Comparison of ENCODE assay signal across 28 cellular contexts in the genomic region with DNA sequence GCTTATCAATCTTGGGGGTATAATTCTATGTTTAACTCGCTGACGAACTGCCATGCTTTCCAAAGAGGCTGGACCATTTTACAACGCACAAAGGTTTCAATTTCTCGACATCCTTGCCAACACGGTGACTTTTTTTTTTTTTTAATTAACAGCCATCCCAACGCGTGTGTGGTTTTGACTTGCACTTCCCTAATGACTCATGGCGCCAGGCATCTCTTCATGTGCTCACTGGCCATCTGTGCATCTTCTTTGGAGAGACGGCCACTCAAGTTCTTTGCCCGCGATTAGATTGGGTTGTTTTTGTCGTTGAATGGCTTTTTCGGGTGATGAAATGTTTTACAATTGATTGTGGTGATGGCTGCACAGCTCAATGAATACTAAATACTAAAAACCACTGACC. TPM values are rescaled to one million over a fixed set of nuclear protein-coding genes. Genes with fewer than 3 reads are reported as not detected.
DNase-seq lines count a peak whose midpoint lies in the region; ATAC-seq, FAIRE-seq and TF ChIP-seq lines count a peak whose summit lies in the region.
"Had no signal": no experiment of that assay in that cellular context is flagged by ENCODE, and none has a peak within 500 bp of the region (broad histone marks: within the 10 kb centered on the region; RNA-seq: fewer than 3 reads in every experiment).

No MANE protein-coding gene starts in this region.

- RAD21 ChIA-PET in HCT116 (lab: Charles Lee; ENCODE audit: low non-redundant PET in 1 of 2, low total read pairs in 2 of 2, uncharacterized antibody in 2 of 2, unreplicated experiment in 2 of 2), result no interaction called here

- WGBS in K562 (ENCODE audit: insufficient coverage, low coverage, missing lambda C conversion rate), result 98% methylated on average over 13 of the region's 13 CpGs

- TF ChIP-seq CTCF in HCT116 (IDR thresholded peaks at IDR 0.05 in 2 of 3, conservative IDR thresholded peaks at IDR 0.05 in 1 of 3; ENCODE audit: borderline replicate concordance in 1 of 3, insufficient read depth in 1 of 3, low read depth in 2 of 3, low read length in 2 of 3), result no peak
- no peak for TF ChIP-seq CTCF in K562 (IDR thresholded peaks at IDR 0.05 in 2 of 3, conservative IDR thresholded peaks at IDR 0.05 in 1 of 3; ENCODE audit: insufficient read depth in 2 of 3, low read depth in 1 of 3, low read length in 3 of 3)
- no peak for TF ChIP-seq CTCF in tibial artery (IDR thresholded peaks at IDR 0.05)

- no peaks in the 10 kb centered on the region for H3K4me1 ChIP-seq in HCT116 (ENCODE audit: control insufficient read depth in 1 of 2, insufficient read depth in 2 of 2, low read length in 2 of 2)
- H3K4me1 ChIP-seq in K562 (replicated peaks in 1 of 2; ENCODE audit: control insufficient read depth in 2 of 2, insufficient read depth in 2 of 2, low read length in 2 of 2), result peaks cover 0 to 12% of the 10 kb centered on the region in 2 experiments; a peak in 1 of 5 replicates
- no peaks in the 10 kb centered on the region for H3K4me1 ChIP-seq in tibial artery
- H3K4me1 ChIP-seq: BE2C, body of pancreas, left lung, suprapubic skin, uterus had no signal

- TF ChIP-seq EP300 in K562 (IDR thresholded peaks at IDR 0.05; ENCODE audit: low read length), result no peak

- H3K4me3 ChIP-seq in HCT116 (replicated peaks in 1 of 2; ENCODE audit: low read depth in 1 of 2, low read length in 2 of 2) (no peak overlapping the region), K562 (no peak overlapping the region), tibial artery (no peak overlapping the region)
- H3K4me3 ChIP-seq: body of pancreas, left lung, PC-9, suprapubic skin, uterus had no signal

- intact Hi-C loops in activated CD4-positive, alpha-beta T cell treated with anti-CD3 and anti-CD28 coated beads for 36 hours (cut with DNase I, micrococcal nuclease), result no loop called here
- intact Hi-C loops in HCT116 (cut with micrococcal nuclease), result no loop called here
- intact Hi-C loops in K562 (cut with micrococcal nuclease), result no loop called here
- intact Hi-C loops in tibial artery (cut with DNase I; ENCODE audit: low total_unique reads), result no loop called here

- H3K4me3 Mint-ChIP-seq in activated CD4-positive, alpha-beta T cell treated with anti-CD3 and anti-CD28 coated beads for 36 hours, result no peak overlapping the region
- H3K4me3 Mint-ChIP-seq: activated B cell treated with CpG ODN at 0.5 μM for 24 hours; activated CD8-positive, alpha-beta T cell treated with anti-CD3 and anti-CD28 coated beads, Interleukin-2, amount 10 ng/mL, durations not matched to agents 7 days and 5 days; activated naive CD8-positive, alpha-beta T cell treated with anti-CD3 and anti-CD28 coated beads, Interleukin-2, amount 10 ng/mL, durations not matched to agents 7 days and 5 days; activated T-helper 1 cell treated with anti-CD3 and anti-CD28 coated beads, Interleukin-12 subunit alpha, Interleukin-12 subunit beta, Interleukin-2, Interleukin-4 antibody, amounts not matched to agents 30 ng/mL and 10 ng/mL and 1 ng/mL, durations not matched to agents 14 hours and 24 hours and 36 hours; IgD-negative memory B cell; nephron had no signal

- BruUV-seq in HCT116 (replicated peaks; lab: Mats Ljungman, UMichigan) (TSS peak; percentile 40), K562 (replicated peaks; lab: Mats Ljungman, UMichigan) (TSS peak; percentile 42)

- H2AFZ ChIP-seq in HCT116 (ENCODE audit: low read depth, low read length, poor library complexity, severe bottlenecking) (no peak overlapping the region), K562 (ENCODE audit: low read depth, low read length) (no peak overlapping the region)
- H2AFZ ChIP-seq: PC-9 had no signal

- TF ChIP-seq RAD21 in HCT116 (IDR thresholded peaks at IDR 0.05; ENCODE audit: low read depth) (no peak), K562 (CRISPR knock-in tag; conservative IDR thresholded peaks at IDR 0.05 in 1 of 2, IDR thresholded peaks at IDR 0.05 in 1 of 2) (no peak)

- H4K20me1 ChIP-seq in HCT116 (ENCODE audit: insufficient read depth) (no peaks in the 10 kb centered on the region), K562 (replicated peaks; ENCODE audit: control insufficient read depth, insufficient read depth, low read length) (no peaks in the 10 kb centered on the region)

- peaks cover 31 to 39% of the 10 kb centered on the region in 2 experiments; a peak in 3 of 4 replicates for H3K36me3 ChIP-seq in HCT116 (ENCODE audit: control insufficient read depth in 1 of 2, insufficient read depth in 2 of 2, low read length in 2 of 2)
- H3K36me3 ChIP-seq in K562 (ENCODE audit: control insufficient read depth, insufficient read depth, low read length), result peaks cover 91% of the 10 kb centered on the region; the same call in 2 of the 3 replicates
- peaks cover 43 to 91% (median 87%) of the 10 kb centered on the region in 3 donors for H3K36me3 ChIP-seq in tibial artery
- H3K36me3 ChIP-seq: uterus had no signal

- H3K27me3 Mint-ChIP-seq in activated CD4-positive, alpha-beta T cell treated with anti-CD3 and anti-CD28 coated beads for 36 hours, result no peaks in the 10 kb centered on the region
- H3K27me3 Mint-ChIP-seq: activated B cell treated with CpG ODN at 0.5 μM for 24 hours; activated naive CD8-positive, alpha-beta T cell treated with anti-CD3 and anti-CD28 coated beads, Interleukin-2, amount 10 ng/mL, durations not matched to agents 7 days and 5 days; IgD-negative memory B cell had no signal

- H3K4me1 Mint-ChIP-seq in activated CD4-positive, alpha-beta T cell treated with anti-CD3 and anti-CD28 coated beads for 36 hours, result peaks cover 18% of the 10 kb centered on the region
- H3K4me1 Mint-ChIP-seq: activated B cell treated with CpG ODN at 0.5 μM for 24 hours, nephron had no signal

- H3K79me2 ChIP-seq in HCT116 (ENCODE audit: insufficient read depth, low read length), result no peaks in the 10 kb centered on the region; the same call in 1 of the 2 replicates
- H3K79me2 ChIP-seq in K562 (ENCODE audit: control insufficient read depth, insufficient read depth, low read length), result no peaks in the 10 kb centered on the region

- no peak overlapping the region for H3K27ac ChIP-seq in HCT116 (ENCODE audit: low read depth, low read length)
- no peak overlapping the region for H3K27ac ChIP-seq in K562 (ENCODE audit: extremely low read depth, low read depth, low read length)
- H3K27ac ChIP-seq in tibial artery, result no peak overlapping the region
- H3K27ac ChIP-seq: body of pancreas, left lung, PC-9, suprapubic skin, uterus had no signal

- CTCF ChIA-PET in activated CD4-positive, alpha-beta T cell treated with anti-CD3 and anti-CD28 coated beads for 36 hours (lab: Charles Lee), result interaction anchor here (0.6 to 0.7 kb wide), 2 partner anchors 74 to 100 kb away, joined by 3 to 4 read pairs; no protein-coding TSS in a partner anchor
- CTCF ChIA-PET in HCT116 (lab: Charles Lee), result no interaction called here
- CTCF ChIA-PET in K562 (lab: Yijun Ruan, JAX; ENCODE audit: low intra/inter-chr PET ratio), result no interaction called here

- DNase-seq in activated CD4-positive, alpha-beta T cell treated with anti-CD3 and anti-CD28 coated beads for 36 hours, result peak; percentile 31
- no peak for DNase-seq in activated CD4-positive, alpha-beta T cell treated with anti-CD3 and anti-CD28 coated beads, Interleukin-2, amount 50 U/mL, for 1 hour
- no peak for DNase-seq in HCT116 (ENCODE audit: low read depth, low spot score)
- peak; percentile 95 to 96 for DNase-seq in NOMO-1 (lab: John Stamatoyannopoulos, UW; ENCODE audit: unreplicated experiment in 2 of 2)
- DNase-seq in K562 (ENCODE audit: extremely low read depth in 1 of 4, low spot score in 3 of 4), result no peak
- DNase-seq in effector CD4-positive, alpha-beta T cell, result no peak
- DNase-seq in NCI-H524 treated with DMSO at 0.1 percent for 48 hours (lab: John Stamatoyannopoulos, UW), result no peak
- DNase-seq in tibial artery, result no peak
- DNase-seq: activated B cell treated with CpG ODN at 0.5 μM for 24 hours; activated CD8-positive, alpha-beta T cell treated with anti-CD3 and anti-CD28 coated beads, Interleukin-2, amount 10 ng/mL, durations not matched to agents 7 days and 5 days; activated naive CD8-positive, alpha-beta T cell treated with anti-CD3 and anti-CD28 coated beads, Interleukin-2, amount 10 ng/mL, durations not matched to agents 7 days and 5 days; BE2C; body of pancreas; left lung; NCI-H1048; NCI-H748 treated with DMSO at 0.1 percent for 48 hours; PC-9; stimulated activated CD4-positive, alpha-beta T cell treated with anti-CD3 and anti-CD28 coated beads, Interleukin-15, amount 100 ng/mL, for 24 hours; uterus had no signal

- POLR2A ChIA-PET in activated CD4-positive, alpha-beta T cell treated with anti-CD3 and anti-CD28 coated beads for 36 hours (lab: Charles Lee), result interaction anchor here (0.6 to 0.7 kb wide), 3 partner anchors 11 to 32 kb away, joined by 3 to 7 read pairs (median 4); no protein-coding TSS in a partner anchor
- POLR2A ChIA-PET in HCT116 (lab: Charles Lee) (no interaction called here), K562 (lab: Yijun Ruan, JAX) (interaction anchor here (0.8 kb wide), 1 partner anchor 12 kb away, joined by 3 read pairs; a partner anchor contains a TSS)

- FAIRE-seq in K562 (lab: Jason Lieb, UNC), result no peak
- FAIRE-seq: A204.1, colon, endometrium, G401.6 had no signal

- H3K27me3 ChIP-seq in HCT116 (ENCODE audit: insufficient read depth, low read length) (no peaks in the 10 kb centered on the region), K562 (ENCODE audit: control insufficient read depth in 2 of 2, insufficient read depth in 2 of 2, low read length in 2 of 2) (no peaks in the 10 kb centered on the region), tibial artery (no peaks in the 10 kb centered on the region)
- H3K27me3 ChIP-seq: BE2C, body of pancreas, left lung, suprapubic skin, uterus had no signal

- H3K9ac ChIP-seq in HCT116 (ENCODE audit: low read length) (no peak overlapping the region), K562 (ENCODE audit: insufficient read depth in 1 of 2, low read depth in 2 of 2, low read length in 2 of 2) (no peak overlapping the region)

- TF ChIP-seq POLR2A in HCT116 (IDR thresholded peaks at IDR 0.05; ENCODE audit: borderline replicate concordance, extremely low read depth, insufficient read depth, insufficient read length), result no peak
- no peak for TF ChIP-seq POLR2A in K562 (conservative IDR thresholded peaks at IDR 0.05)

- H3K9me1 ChIP-seq in K562 (ENCODE audit: control insufficient read depth, insufficient read depth, low read length), result no peaks in the 10 kb centered on the region

- peaks cover 59% of the 10 kb centered on the region for H3K36me3 Mint-ChIP-seq in activated CD4-positive, alpha-beta T cell treated with anti-CD3 and anti-CD28 coated beads for 36 hours (ENCODE audit: low read depth)

- no peak overlapping the region for H3K27ac Mint-ChIP-seq in activated CD4-positive, alpha-beta T cell treated with anti-CD3 and anti-CD28 coated beads for 36 hours
- H3K27ac Mint-ChIP-seq: activated B cell treated with CpG ODN at 0.5 μM for 24 hours; activated CD8-positive, alpha-beta T cell treated with anti-CD3 and anti-CD28 coated beads, Interleukin-2, amount 10 ng/mL, durations not matched to agents 7 days and 5 days; activated naive CD8-positive, alpha-beta T cell treated with anti-CD3 and anti-CD28 coated beads, Interleukin-2, amount 10 ng/mL, durations not matched to agents 7 days and 5 days; activated T-helper 1 cell treated with anti-CD3 and anti-CD28 coated beads, Interleukin-12 subunit alpha, Interleukin-12 subunit beta, Interleukin-2, Interleukin-4 antibody, amounts not matched to agents 30 ng/mL and 10 ng/mL and 1 ng/mL, durations not matched to agents 14 hours and 24 hours and 36 hours; IgD-negative memory B cell; nephron had no signal

- no peaks in the 10 kb centered on the region for H3K9me2 ChIP-seq in HCT116 (ENCODE audit: insufficient read depth)

- no peaks in the 10 kb centered on the region for H3K9me3 Mint-ChIP-seq in activated CD4-positive, alpha-beta T cell treated with anti-CD3 and anti-CD28 coated beads for 36 hours (ENCODE audit: low read depth)
- H3K9me3 Mint-ChIP-seq: activated B cell treated with CpG ODN at 0.5 μM for 24 hours; activated naive CD8-positive, alpha-beta T cell treated with anti-CD3 and anti-CD28 coated beads, Interleukin-2, amount 10 ng/mL, durations not matched to agents 7 days and 5 days; activated T-helper 1 cell treated with anti-CD3 and anti-CD28 coated beads, Interleukin-12 subunit alpha, Interleukin-12 subunit beta, Interleukin-2, Interleukin-4 antibody, amounts not matched to agents 30 ng/mL and 10 ng/mL and 1 ng/mL, durations not matched to agents 14 hours and 24 hours and 36 hours; IgD-negative memory B cell; nephron had no signal

- H3K9me3 ChIP-seq in HCT116 (ENCODE audit: control insufficient read depth in 1 of 2, insufficient read depth in 1 of 2, low read depth in 1 of 2, low read length in 2 of 2) (no peaks in the 10 kb centered on the region), K562 (replicated peaks; ENCODE audit: control insufficient read depth, insufficient read depth, low read depth, low read length) (no peaks in the 10 kb centered on the region), tibial artery (no peaks in the 10 kb centered on the region)
- H3K9me3 ChIP-seq: BE2C, body of pancreas, left lung, suprapubic skin, uterus had no signal

- H3K4me2 ChIP-seq in HCT116 (ENCODE audit: low read length), result no peak overlapping the region
- H3K4me2 ChIP-seq in K562 (ENCODE audit: insufficient read depth, low read length), result no peak overlapping the region
- H3K4me2 ChIP-seq: PC-9 had no signal

- in situ Hi-C loops in K562 (cut with MboI), result no loop called here

- no peak for ATAC-seq in activated CD4-positive, alpha-beta T cell treated with anti-CD3 and anti-CD28 coated beads for 36 hours
- ATAC-seq in HCT116 (no peak), K562 (no peak)
- ATAC-seq: activated CD8-positive, alpha-beta T cell treated with anti-CD3 and anti-CD28 coated beads, Interleukin-2, amount 10 ng/mL, durations not matched to agents 7 days and 5 days; body of pancreas; left lung; sciatic nerve had no signal

RNA-seq across cellular contexts. Expression of a gene that starts 12.5 kb away (rescaled TPM):
- 1 to 10 TPM in 1 of 2 experiments, under 1 TPM in 1; 0.98 to 1.1 TPM for total RNA-seq in activated CD4-positive, alpha-beta T cell treated with anti-CD3 and anti-CD28 coated beads for 36 hours
- total RNA-seq in HCT116 (2021; ENCODE audit: unreplicated experiment), result 1.2 TPM
- 0.51 and 0.57 TPM in 2 replicates for polyA plus RNA-seq in HCT116 (2012)
- total RNA-seq in K562 (2011; cell fraction: chromatin; rRNA removed; ENCODE audit: low replicate concordance), result 37.4 and 149 TPM in 2 replicates
- 92.6 and 92.9 TPM in 2 replicates for total RNA-seq in K562 (2011; cell fraction: nucleolus; rRNA removed)
- 39.7 and 46.5 TPM in 2 replicates for total RNA-seq in K562 (2011; cell fraction: nucleoplasm; rRNA removed)
- 37.6 and 40.1 TPM in 2 replicates for total RNA-seq in K562 (2014; rRNA removed)
- total RNA-seq in K562 (2014; rRNA removed; fragmentation: Illumina TruSeq; extraction: Trizol), result 3.5 and 3.6 TPM in 2 replicates
- 14.6 and 15.8 TPM in 2 replicates for total RNA-seq in K562 (2015; rRNA removed; fragmentation: Illumina TruSeq; extraction: Trizol)
- 35.6 and 42.7 TPM in 2 replicates for total RNA-seq in K562 (2021)
- 9.7 and 27.8 TPM in 2 replicates for polyA plus RNA-seq in K562 (2011; rRNA removed)
- 10.5 and 13.4 TPM in 2 replicates for polyA plus RNA-seq in K562 (2011; cell fraction: cytosol; rRNA removed)
- 231 and 234 TPM in 2 replicates for polyA plus RNA-seq in K562 (2011; cell fraction: nucleus; rRNA removed)
- polyA plus RNA-seq in K562 (2012), result 21.9 and 61.0 TPM in 2 replicates
- 4.7 and 13.2 TPM in 2 replicates for polyA plus RNA-seq in K562 (2014; fragmentation: Illumina TruSeq; extraction: Trizol)
- 1 to 10 TPM; 1.7 to 2.0 TPM for polyA plus RNA-seq in K562 (2014; fragmentation: Nextera tagmentation; extraction: Ambion mirVana)
- polyA plus RNA-seq in K562 (2014; rRNA removed), result 40.4 and 53.0 TPM in 2 replicates
- polyA minus RNA-seq in K562 (2011; rRNA and poly(A)+ RNA removed), result 4.8 and 5.0 TPM in 2 replicates
- 7.2 and 12.8 TPM in 2 replicates for polyA minus RNA-seq in K562 (2011; cell fraction: cytosol; rRNA and poly(A)+ RNA removed)
- polyA minus RNA-seq in K562 (2011; cell fraction: nucleus; rRNA and poly(A)+ RNA removed), result 25.8 and 55.4 TPM in 2 replicates

RNA-seq across cellular contexts. Expression of a gene that starts 14.0 kb away (rescaled TPM):
- 10 to 100 TPM; 12.4 to 16.8 TPM for total RNA-seq in activated CD4-positive, alpha-beta T cell treated with anti-CD3 and anti-CD28 coated beads for 36 hours
- total RNA-seq in HCT116 (2021; ENCODE audit: unreplicated experiment), result 20.4 TPM
- 9.5 and 10.5 TPM in 2 replicates for polyA plus RNA-seq in HCT116 (2012)
- total RNA-seq in K562 (2011; cell fraction: chromatin; rRNA removed; ENCODE audit: low replicate concordance), result 42.9 and 79.4 TPM in 2 replicates
- 32.0 TPM in 2 replicates for total RNA-seq in K562 (2011; cell fraction: nucleolus; rRNA removed)
- 23.1 and 26.3 TPM in 2 replicates for total RNA-seq in K562 (2011; cell fraction: nucleoplasm; rRNA removed)
- 14.4 and 15.8 TPM in 2 replicates for total RNA-seq in K562 (2014; rRNA removed)
- total RNA-seq in K562 (2014; rRNA removed; fragmentation: Illumina TruSeq; extraction: Trizol), result 7.1 and 8.8 TPM in 2 replicates
- total RNA-seq in K562 (2015; rRNA removed; fragmentation: Illumina TruSeq; extraction: Trizol), result 9.3 and 11.1 TPM in 2 replicates
- total RNA-seq in K562 (2021), result 17.1 and 18.7 TPM in 2 replicates
- polyA plus RNA-seq in K562 (2011; rRNA removed), result 4.4 and 4.5 TPM in 2 replicates
- 3.2 and 7.4 TPM in 2 replicates for polyA plus RNA-seq in K562 (2011; cell fraction: cytosol; rRNA removed)
- 16.1 and 32.6 TPM in 2 replicates for polyA plus RNA-seq in K562 (2011; cell fraction: nucleus; rRNA removed)
- polyA plus RNA-seq in K562 (2012), result 9.7 and 10.5 TPM in 2 replicates
- polyA plus RNA-seq in K562 (2014; fragmentation: Illumina TruSeq; extraction: Trizol), result 8.8 and 9.0 TPM in 2 replicates
- under 1 TPM; 0.21 to 0.46 TPM for polyA plus RNA-seq in K562 (2014; fragmentation: Nextera tagmentation; extraction: Ambion mirVana)
- 18.7 and 21.8 TPM in 2 replicates for polyA plus RNA-seq in K562 (2014; rRNA removed)
- polyA minus RNA-seq in K562 (2011; rRNA and poly(A)+ RNA removed), result 6.7 and 10.2 TPM in 2 replicates
- polyA minus RNA-seq in K562 (2011; cell fraction: cytosol; rRNA and poly(A)+ RNA removed), result 6.1 and 7.4 TPM in 2 replicates
- polyA minus RNA-seq in K562 (2011; cell fraction: nucleus; rRNA and poly(A)+ RNA removed), result 8.3 and 11.7 TPM in 2 replicates

RNA-seq across cellular contexts. Expression of a gene that starts 22.5 kb away (rescaled TPM):
- total RNA-seq in activated CD4-positive, alpha-beta T cell treated with anti-CD3 and anti-CD28 coated beads for 36 hours, result 10 to 100 TPM; 11.7 to 12.8 TPM
- total RNA-seq in HCT116 (2021; ENCODE audit: unreplicated experiment) (21.9 TPM), K562 (2014; rRNA removed) (44.6 and 56.7 TPM in 2 replicates), K562 (2014; rRNA removed; fragmentation: Illumina TruSeq; extraction: Trizol) (2.2 and 3.4 TPM in 2 replicates), K562 (2015; rRNA removed; fragmentation: Illumina TruSeq; extraction: Trizol) (10.0 and 10.8 TPM in 2 replicates), K562 (2021) (25.6 and 25.8 TPM in 2 replicates)
- polyA plus RNA-seq in HCT116 (2012), result 15.6 and 15.7 TPM in 2 replicates
- total RNA-seq in K562 (2011; cell fraction: chromatin; rRNA removed; ENCODE audit: low replicate concordance), result 3.5 and 12.0 TPM in 2 replicates
- total RNA-seq in K562 (2011; cell fraction: nucleolus; rRNA removed), result 9.3 and 11.7 TPM in 2 replicates
- total RNA-seq in K562 (2011; cell fraction: nucleoplasm; rRNA removed), result 3.4 and 4.8 TPM in 2 replicates
- polyA plus RNA-seq in K562 (2011; rRNA removed) (3.1 and 3.2 TPM in 2 replicates), K562 (2014; fragmentation: Illumina TruSeq; extraction: Trizol) (2.2 and 4.2 TPM in 2 replicates), K562 (2014; fragmentation: Nextera tagmentation; extraction: Ambion mirVana) (under 1 TPM; 0.17 to 0.36 TPM), K562 (2014; rRNA removed) (22.1 and 29.8 TPM in 2 replicates)
- 7.6 and 27.3 TPM in 2 replicates for polyA plus RNA-seq in K562 (2011; cell fraction: cytosol; rRNA removed)
- 4.2 and 7.4 TPM in 2 replicates for polyA plus RNA-seq in K562 (2011; cell fraction: nucleus; rRNA removed)
- polyA plus RNA-seq in K562 (2012), result 8.5 and 15.9 TPM in 2 replicates
- polyA minus RNA-seq in K562 (2011; rRNA and poly(A)+ RNA removed), result 0.28 TPM in 1 of 2 replicates, not detected in the other
- polyA minus RNA-seq in K562 (2011; cell fraction: cytosol; rRNA and poly(A)+ RNA removed), result 2.6 and 3.4 TPM in 2 replicates
- 2.9 and 3.6 TPM in 2 replicates for polyA minus RNA-seq in K562 (2011; cell fraction: nucleus; rRNA and poly(A)+ RNA removed)

RNA-seq across cellular contexts. Expression of a gene that starts 24.4 kb away (rescaled TPM):
- total RNA-seq in activated CD4-positive, alpha-beta T cell treated with anti-CD3 and anti-CD28 coated beads for 36 hours, result 10 to 100 TPM; 57.2 to 67.7 TPM
- 119 TPM for total RNA-seq in HCT116 (2021; ENCODE audit: unreplicated experiment)
- polyA plus RNA-seq in HCT116 (2012), result 68.1 and 86.5 TPM in 2 replicates
- total RNA-seq in K562 (2011; cell fraction: chromatin; rRNA removed; ENCODE audit: low replicate concordance), result 129 and 278 TPM in 2 replicates
- 185 and 197 TPM in 2 replicates for total RNA-seq in K562 (2011; cell fraction: nucleolus; rRNA removed)
- 143 and 151 TPM in 2 replicates for total RNA-seq in K562 (2011; cell fraction: nucleoplasm; rRNA removed)
- total RNA-seq in K562 (2014; rRNA removed), result 79.0 and 88.8 TPM in 2 replicates
- 38.1 and 38.3 TPM in 2 replicates for total RNA-seq in K562 (2014; rRNA removed; fragmentation: Illumina TruSeq; extraction: Trizol)
- total RNA-seq in K562 (2015; rRNA removed; fragmentation: Illumina TruSeq; extraction: Trizol), result 61.3 and 65.5 TPM in 2 replicates
- 101 and 104 TPM in 2 replicates for total RNA-seq in K562 (2021)
- polyA plus RNA-seq in K562 (2011; rRNA removed), result 77.3 and 92.6 TPM in 2 replicates
- polyA plus RNA-seq in K562 (2011; cell fraction: cytosol; rRNA removed), result 45.3 and 59.9 TPM in 2 replicates
- 432 and 490 TPM in 2 replicates for polyA plus RNA-seq in K562 (2011; cell fraction: nucleus; rRNA removed)
- 54.6 and 62.9 TPM in 2 replicates for polyA plus RNA-seq in K562 (2012)
- 72.6 and 75.9 TPM in 2 replicates for polyA plus RNA-seq in K562 (2014; fragmentation: Illumina TruSeq; extraction: Trizol)
- 1 to 10 TPM; 6.7 to 9.6 TPM for polyA plus RNA-seq in K562 (2014; fragmentation: Nextera tagmentation; extraction: Ambion mirVana)
- polyA plus RNA-seq in K562 (2014; rRNA removed), result 106 and 108 TPM in 2 replicates
- polyA minus RNA-seq in K562 (2011; rRNA and poly(A)+ RNA removed), result 19.2 and 21.9 TPM in 2 replicates
- 33.9 and 46.1 TPM in 2 replicates for polyA minus RNA-seq in K562 (2011; cell fraction: cytosol; rRNA and poly(A)+ RNA removed)
- 76.5 and 84.3 TPM in 2 replicates for polyA minus RNA-seq in K562 (2011; cell fraction: nucleus; rRNA and poly(A)+ RNA removed)

RNA-seq across cellular contexts. Expression of a gene that starts 24.4 kb away (rescaled TPM):
- total RNA-seq in activated CD4-positive, alpha-beta T cell treated with anti-CD3 and anti-CD28 coated beads for 36 hours, result 100 to 1,000 TPM in 1 of 2 experiments, 10 to 100 TPM in 1; 88.0 to 113 TPM
- total RNA-seq in HCT116 (2021; ENCODE audit: unreplicated experiment), result 116 TPM
- polyA plus RNA-seq in HCT116 (2012), result 77.1 and 86.2 TPM in 2 replicates
- 255 and 404 TPM in 2 replicates for total RNA-seq in K562 (2011; cell fraction: chromatin; rRNA removed; ENCODE audit: low replicate concordance)
- 209 and 247 TPM in 2 replicates for total RNA-seq in K562 (2011; cell fraction: nucleolus; rRNA removed)
- 203 and 214 TPM in 2 replicates for total RNA-seq in K562 (2011; cell fraction: nucleoplasm; rRNA removed)
- 86.6 and 111 TPM in 2 replicates for total RNA-seq in K562 (2014; rRNA removed)
- total RNA-seq in K562 (2014; rRNA removed; fragmentation: Illumina TruSeq; extraction: Trizol), result 82.4 and 104 TPM in 2 replicates
- 66.6 and 67.5 TPM in 2 replicates for total RNA-seq in K562 (2015; rRNA removed; fragmentation: Illumina TruSeq; extraction: Trizol)
- total RNA-seq in K562 (2021), result 118 and 139 TPM in 2 replicates
- polyA plus RNA-seq in K562 (2011; rRNA removed), result 114 and 119 TPM in 2 replicates
- polyA plus RNA-seq in K562 (2011; cell fraction: cytosol; rRNA removed), result 102 and 129 TPM in 2 replicates
- polyA plus RNA-seq in K562 (2011; cell fraction: nucleus; rRNA removed), result 346 and 387 TPM in 2 replicates
- 65.8 and 181 TPM in 2 replicates for polyA plus RNA-seq in K562 (2012)
- 99.8 and 122 TPM in 2 replicates for polyA plus RNA-seq in K562 (2014; fragmentation: Illumina TruSeq; extraction: Trizol)
- 10 to 100 TPM; 23.9 to 30.0 TPM for polyA plus RNA-seq in K562 (2014; fragmentation: Nextera tagmentation; extraction: Ambion mirVana)
- 129 and 143 TPM in 2 replicates for polyA plus RNA-seq in K562 (2014; rRNA removed)
- polyA minus RNA-seq in K562 (2011; rRNA and poly(A)+ RNA removed), result 81.4 and 83.2 TPM in 2 replicates
- polyA minus RNA-seq in K562 (2011; cell fraction: cytosol; rRNA and poly(A)+ RNA removed), result 40.2 and 43.4 TPM in 2 replicates
- 68.0 and 90.1 TPM in 2 replicates for polyA minus RNA-seq in K562 (2011; cell fraction: nucleus; rRNA and poly(A)+ RNA removed)

Comparison
In these comparisons a context has a peak if more than half of its experiments do, and no peak if none do; other contexts are left out.
1. DNase-seq: peak in activated CD4-positive, alpha-beta T cell treated with anti-CD3 and anti-CD28 coated beads for 36 hours (single experiment) and NOMO-1 (2 of 2); none in activated CD4-positive, alpha-beta T cell treated with anti-CD3 and anti-CD28 coated beads, Interleukin-2, amount 50 U/mL, for 1 hour (single experiment), HCT116 (single experiment), K562 (0 of 4), effector CD4-positive, alpha-beta T cell (single experiment), NCI-H524 treated with DMSO at 0.1 percent for 48 hours (single experiment) and tibial artery (0 of 2).